17 cellular contexts compared by ENCODE assay signal in the genomic region with DNA sequence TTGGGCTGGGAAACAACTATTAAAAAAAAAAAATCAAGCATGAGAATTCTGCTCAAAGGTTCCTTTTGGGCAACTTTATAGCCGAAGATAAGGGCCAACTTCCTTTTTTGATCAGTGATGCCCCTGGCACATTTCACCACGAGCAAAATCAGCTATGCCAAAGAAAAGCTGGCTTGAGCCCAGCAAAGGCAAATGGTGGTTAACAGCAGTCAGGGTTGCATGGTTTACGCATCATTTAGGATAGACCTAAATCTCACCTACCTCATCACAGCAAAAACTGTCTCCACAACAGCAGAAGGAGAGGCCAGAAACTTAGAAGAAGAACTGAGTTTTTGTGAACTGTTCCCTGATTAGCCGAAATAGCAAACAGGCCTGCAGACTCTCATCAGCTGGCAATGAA.
A peak's percentile ranks its signal among the peaks of the same experiment; 100 is the strongest.
DNase-seq lines count a peak whose midpoint lies in the region; FAIRE-seq and TF ChIP-seq lines count a peak whose summit lies in the region.
"Had no signal": no experiment of that assay in that cellular context is flagged by ENCODE, and none has a peak within 500 bp of the region (broad histone marks: within the 10 kb centered on the region; RNA-seq: fewer than 3 reads in every experiment).

No MANE protein-coding gene starts in this region.

- H3K27me3 ChIP-seq in BLaER1: no peaks in the 10 kb centered on the region
- H3K27me3 ChIP-seq: Peyer's patch had no signal

- peak; percentile 68 for FAIRE-seq in H54 (lab: Jason Lieb, UNC)
- FAIRE-seq: D721Med had no signal

- H3K36me3 ChIP-seq in BLaER1: no peaks in the 10 kb centered on the region
- H3K36me3 ChIP-seq: Peyer's patch had no signal

- H3K4me3 ChIP-seq in BLaER1: no peak overlapping the region
- H3K4me3 ChIP-seq: GM23248, Peyer's patch had no signal

- H3K9ac ChIP-seq in BLaER1: no peak overlapping the region

- H3K4me2 ChIP-seq in BLaER1: peak overlapping the region; percentile 80

- H3K27ac ChIP-seq in BLaER1: no peak overlapping the region
- H3K27ac ChIP-seq: Peyer's patch had no signal

- no peaks in the 10 kb centered on the region for H3K9me3 ChIP-seq in BLaER1
- H3K9me3 ChIP-seq: Peyer's patch had no signal

- H3K4me1 ChIP-seq in BLaER1: peaks cover 58% of the 10 kb centered on the region
- H3K4me1 ChIP-seq: Peyer's patch had no signal

- TF ChIP-seq POLR2A in H54 (IDR thresholded peaks at IDR 0.05; ENCODE audit: low read depth, low read length): no peak

- no peak for DNase-seq in H54 (ENCODE audit: insufficient read length, low spot score)
- peak; percentile 56 for DNase-seq in OCI-M1 (lab: John Stamatoyannopoulos, UW)
- DNase-seq in glomerular visceral epithelial cell (ENCODE audit: extremely low spot score): peak; percentile 12
- DNase-seq in globus pallidus (ENCODE audit: low spot score): no peak
- no peak for DNase-seq in NCI-H1048 (lab: John Stamatoyannopoulos, UW)
- DNase-seq in GM19240 (ENCODE audit: insufficient read length, low spot score): no peak
- no peak for DNase-seq in activated CD4-positive, CD25-positive, alpha-beta regulatory T cell treated with anti-CD3 and anti-CD28 coated beads, Interleukin-2, amount 50 U/mL, for 72 hours
- DNase-seq: CD4-positive, alpha-beta memory T cell; KG1; MM.1S; NCI-H1417 treated with DMSO at 0.1 percent for 48 hours; Peyer's patch; SHP77; T-helper 2 cell had no signal

- H4K20me1 ChIP-seq in BLaER1: no peaks in the 10 kb centered on the region

Comparison
In these comparisons a context has a peak if more than half of its experiments do, and no peak if none do; other contexts are left out.
1. DNase-seq: peak in OCI-M1 (single experiment) and glomerular visceral epithelial cell (single experiment); none in H54 (single experiment), globus pallidus (single experiment), NCI-H1048 (single experiment), GM19240 (single experiment) and activated CD4-positive, CD25-positive, alpha-beta regulatory T cell treated with anti-CD3 and anti-CD28 coated beads, Interleukin-2, amount 50 U/mL, for 72 hours (single experiment).